25 cellular contexts compared by ENCODE assay signal in genomic region chr5:112126982-112127381, GRCh38.
DNase-seq lines count a peak whose midpoint lies in the region; ATAC-seq and TF ChIP-seq lines count a peak whose summit lies in the region.
"Had no signal": no experiment of that assay in that cellular context is flagged by ENCODE, and none has a peak within 500 bp of the region (broad histone marks: within the 10 kb centered on the region; RNA-seq: fewer than 3 reads in every experiment).

No MANE protein-coding gene starts in this region.

- H3K4me2 ChIP-seq in neural progenitor cell, result no peak overlapping the region
- H3K4me2 ChIP-seq: BLaER1 had no signal

- H3K27ac Mint-ChIP-seq in neural progenitor cell, result no peak overlapping the region
- H3K27ac Mint-ChIP-seq: CD4-positive, alpha-beta memory T cell; CD4-positive, CD25-positive, alpha-beta regulatory T cell; CD8-positive, alpha-beta memory T cell had no signal

- H3K4me1 Mint-ChIP-seq in neural progenitor cell, result peaks cover 16% of the 10 kb centered on the region
- H3K4me1 Mint-ChIP-seq: CD4-positive, alpha-beta memory T cell; CD4-positive, CD25-positive, alpha-beta regulatory T cell; CD8-positive, alpha-beta memory T cell had no signal

- H3K4me1 ChIP-seq in neural progenitor cell, result no peaks in the 10 kb centered on the region
- H3K4me1 ChIP-seq: BE2C, BLaER1 had no signal

- no peaks in the 10 kb centered on the region for H3K9me3 ChIP-seq in neural progenitor cell (ENCODE audit: low read depth)
- H3K9me3 ChIP-seq: BE2C, BLaER1 had no signal

- H3K27me3 Mint-ChIP-seq in neural progenitor cell (ENCODE audit: insufficient read depth, low read depth), result no peaks in the 10 kb centered on the region

- H3F3A ChIP-seq in neural progenitor cell (ENCODE audit: low read depth), result no peaks in the 10 kb centered on the region

- no peaks in the 10 kb centered on the region for H4K20me1 ChIP-seq in neural progenitor cell (ENCODE audit: low read depth)
- H4K20me1 ChIP-seq: BLaER1 had no signal

- peak; percentile 64 for ATAC-seq in left lobe of liver
- ATAC-seq: GM12878 had no signal

- TF ChIP-seq CTCF in neural progenitor cell (IDR thresholded peaks at IDR 0.05), result no peak

- no peaks in the 10 kb centered on the region for H3K9me3 Mint-ChIP-seq in neural progenitor cell
- H3K9me3 Mint-ChIP-seq: CD14-positive monocyte; CD4-positive, alpha-beta memory T cell; CD8-positive, alpha-beta memory T cell had no signal

- no peaks in the 10 kb centered on the region for H3K36me3 Mint-ChIP-seq in neural progenitor cell
- H3K36me3 Mint-ChIP-seq: CD14-positive monocyte; CD4-positive, alpha-beta memory T cell; CD4-positive, CD25-positive, alpha-beta regulatory T cell; CD8-positive, alpha-beta memory T cell had no signal

- DNase-seq in NCI-H82 (lab: John Stamatoyannopoulos, UW) (peak; percentile 37), NCI-H82 treated with DMSO at 0.1 percent for 48 hours (lab: John Stamatoyannopoulos, UW; ENCODE audit: unreplicated experiment) (peak; percentile 25), left lobe of liver (ENCODE audit: low spot score) (no peak), neural progenitor cell (ENCODE audit: low spot score) (peak; percentile 14), NCI-H1105 treated with DMSO at 0.1 percent for 48 hours (lab: John Stamatoyannopoulos, UW) (no peak), activated gamma-delta T cell (lab: John Stamatoyannopoulos, UW) (no peak)
- DNase-seq in stimulated activated naive CD4-positive, alpha-beta T cell treated with Interleukin-2 at 50 U/mL for 16 hours (lab: John Stamatoyannopoulos, UW), result no peak
- DNase-seq: 8988T; ACHN; BE2C; C1 segment of cervical spinal cord; CD4-positive, alpha-beta memory T cell; CD4-positive, CD25-positive, alpha-beta regulatory T cell; CD8-positive, alpha-beta memory T cell; COR-L47; DMS 273 treated with DMSO at 0.1 percent for 48 hours; DMS153; DMS53; DMS79; DND-41; EL; GDM1 had no signal

- H2AFZ ChIP-seq in neural progenitor cell (replicated peaks), result no peak overlapping the region

- no peaks in the 10 kb centered on the region for H3K36me3 ChIP-seq in neural progenitor cell
- H3K36me3 ChIP-seq: BE2C, BLaER1 had no signal

- no peak overlapping the region for H3K4me3 Mint-ChIP-seq in neural progenitor cell
- H3K4me3 Mint-ChIP-seq: CD14-positive monocyte; CD4-positive, alpha-beta memory T cell; CD4-positive, CD25-positive, alpha-beta regulatory T cell; CD8-positive, alpha-beta memory T cell had no signal

- H3K27ac ChIP-seq in neural progenitor cell, result no peak overlapping the region
- H3K27ac ChIP-seq: BLaER1 had no signal

- H3K79me2 ChIP-seq in neural progenitor cell (ENCODE audit: low read depth), result no peaks in the 10 kb centered on the region

- H3K27me3 ChIP-seq in neural progenitor cell, result no peaks in the 10 kb centered on the region
- H3K27me3 ChIP-seq: BE2C, BLaER1 had no signal

- H3K9ac ChIP-seq in neural progenitor cell, result no peak overlapping the region
- H3K9ac ChIP-seq: BLaER1 had no signal

- H3K4me3 ChIP-seq in neural progenitor cell, result no peak overlapping the region
- H3K4me3 ChIP-seq: BLaER1, GM12878 had no signal

Comparison
In these comparisons a context has a peak if more than half of its experiments do, and no peak if none do; other contexts are left out.
1. DNase-seq: peak in NCI-H82 (single experiment), NCI-H82 treated with DMSO at 0.1 percent for 48 hours (single experiment) and neural progenitor cell (single experiment); none in left lobe of liver (single experiment), NCI-H1105 treated with DMSO at 0.1 percent for 48 hours (single experiment), activated gamma-delta T cell (single experiment) and stimulated activated naive CD4-positive, alpha-beta T cell treated with Interleukin-2 at 50 U/mL for 16 hours (single experiment).